8 cellular contexts compared by ENCODE assay signal in the genomic region with DNA sequence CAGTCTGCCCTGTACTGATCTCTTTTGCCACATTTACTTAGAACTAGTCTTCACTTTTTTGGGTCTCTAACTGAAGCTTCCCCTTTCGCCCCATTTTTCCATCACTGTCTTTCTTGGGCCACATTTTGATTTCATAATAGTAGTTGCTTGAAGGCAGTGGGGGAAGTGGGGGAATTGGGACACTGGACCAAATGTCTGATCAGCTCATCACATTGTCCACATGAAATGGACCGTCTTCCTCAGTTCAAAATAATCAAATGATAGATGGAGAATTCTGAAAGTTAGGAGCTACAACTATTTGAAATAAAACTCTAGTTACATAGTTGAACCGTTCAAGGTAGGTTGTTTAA. TPM values are rescaled to one million over a fixed set of nuclear protein-coding genes. Genes with fewer than 3 reads are reported as not detected.
A peak's percentile ranks its signal among the peaks of the same experiment; 100 is the strongest.
DNase-seq lines count a peak whose midpoint lies in the region; ATAC-seq and TF ChIP-seq lines count a peak whose summit lies in the region.

No MANE protein-coding gene starts in this region.

- TF ChIP-seq CTCF in adrenal gland (IDR thresholded peaks at IDR 0.05) (no peak), lower leg skin (IDR thresholded peaks at IDR 0.05) (no peak), type B pancreatic cell (conservative IDR thresholded peaks at IDR 0.05) (no peak)

- no peaks in the 10 kb centered on the region for H3K9me3 ChIP-seq in adrenal gland (replicated peaks in 1 of 3)

- peaks cover 28 to 38% of the 10 kb centered on the region in 2 donors for H3K4me1 ChIP-seq in adrenal gland (replicated peaks in 1 of 2)

- no peak for DNase-seq in activated T-cell treated with anti-CD3 and anti-CD28 coated beads, Interleukin-2, amount 50 U/mL, for 72 hours
- no peak for DNase-seq in activated T-cell treated with anti-CD3 and anti-CD28 coated beads, Interleukin-2, amount 50 U/mL, for 48 hours
- no peak for DNase-seq in adrenal gland
- no peak for DNase-seq in lower leg skin (ENCODE audit: low spot score in 2 of 2)
- no peak for DNase-seq in type B pancreatic cell (ENCODE audit: extremely low spot score, unreplicated experiment)
- no peak for DNase-seq in ecto neural progenitor cell (ENCODE audit: low spot score)
- no peak for DNase-seq in NCI-H1092 treated with DMSO at 0.1 percent for 48 hours (lab: John Stamatoyannopoulos, UW)

- WGBS in adrenal gland, 4 donors, result 7 to 18% (median 12%) methylated on average over 3 of the region's 3 CpGs
- WGBS in lower leg skin, 2 donors, result 10% methylated on average over 3 of the region's 3 CpGs

- TF ChIP-seq POLR2A in adrenal gland (IDR thresholded peaks at IDR 0.05) (no peak), lower leg skin (IDR thresholded peaks at IDR 0.05) (no peak)

- peaks cover 67% of the 10 kb centered on the region for H3K4me1 Mint-ChIP-seq in activated T-cell treated with anti-CD3 and anti-CD28 coated beads, Interleukin-2, amount 50 U/mL, for 72 hours (ENCODE audit: low read depth)
- H3K4me1 Mint-ChIP-seq in type B pancreatic cell (ENCODE audit: unreplicated experiment), result peaks cover 36% of the 10 kb centered on the region

- H3K27ac ChIP-seq in adrenal gland, result peak overlapping the region; percentile 89 to 99 (median 95)

- peak overlapping the region; percentile 90 for H3K27ac Mint-ChIP-seq in activated T-cell treated with anti-CD3 and anti-CD28 coated beads, Interleukin-2, amount 50 U/mL, for 72 hours
- H3K27ac Mint-ChIP-seq in type B pancreatic cell, result peak overlapping the region; percentile 94

- H3K9me3 Mint-ChIP-seq in activated T-cell treated with anti-CD3 and anti-CD28 coated beads, Interleukin-2, amount 50 U/mL, for 72 hours, result no peaks in the 10 kb centered on the region
- H3K9me3 Mint-ChIP-seq in type B pancreatic cell, result peaks cover 1% of the 10 kb centered on the region

- H3K4me3 Mint-ChIP-seq in activated T-cell treated with anti-CD3 and anti-CD28 coated beads, Interleukin-2, amount 50 U/mL, for 72 hours, result peak overlapping the region; percentile 98 to 99
- peak overlapping the region; percentile 99 for H3K4me3 Mint-ChIP-seq in type B pancreatic cell

- no peaks in the 10 kb centered on the region for H3K36me3 ChIP-seq in adrenal gland (replicated peaks in 1 of 2)

- no peaks in the 10 kb centered on the region for H3K27me3 ChIP-seq in adrenal gland

- intact Hi-C loops in adrenal gland (cut with DNase I) (no loop called here), lower leg skin (cut with DNase I; ENCODE audit: low total_unique reads) (no loop called here)

- no peak for ATAC-seq in activated T-cell treated with anti-CD3 and anti-CD28 coated beads, Interleukin-2, amount 50 U/mL, for 72 hours (replicated peaks in 1 of 2)
- ATAC-seq in HG03439 (IDR thresholded peaks at IDR 0.05; ENCODE audit: unreplicated experiment), result no peak

- H3K36me3 Mint-ChIP-seq in activated T-cell treated with anti-CD3 and anti-CD28 coated beads, Interleukin-2, amount 50 U/mL, for 72 hours (ENCODE audit: insufficient read depth in 2 of 2), result peaks cover 0 to 10% of the 10 kb centered on the region in 2 donors
- peaks cover 26% of the 10 kb centered on the region for H3K36me3 Mint-ChIP-seq in type B pancreatic cell

- peak overlapping the region; percentile 47 to 95 (median 66) for H3K4me3 ChIP-seq in adrenal gland
- H3K4me3 ChIP-seq in lower leg skin (ENCODE audit: low read depth, poor library complexity, severe bottlenecking), result peak overlapping the region; percentile 72

- no peaks in the 10 kb centered on the region for H3K27me3 Mint-ChIP-seq in activated T-cell treated with anti-CD3 and anti-CD28 coated beads, Interleukin-2, amount 50 U/mL, for 72 hours (ENCODE audit: low read depth)
- H3K27me3 Mint-ChIP-seq in type B pancreatic cell, result peaks cover 2% of the 10 kb centered on the region

RNA-seq across cellular contexts. Expression of gene PDCD6IP, which starts 0.7 kb away (rescaled TPM):
- 100 to 1,000 TPM; 166 to 185 TPM for total RNA-seq in activated T-cell treated with anti-CD3 and anti-CD28 coated beads, Interleukin-2, amount 50 U/mL, for 72 hours
- total RNA-seq in adrenal gland (100 to 1,000 TPM in 6 of 8 donors, 10 to 100 TPM in 2; 92.1 to 246 (median 198) TPM), lower leg skin (100 to 1,000 TPM; 152 to 373 (median 269) TPM), type B pancreatic cell (ENCODE audit: low replicate concordance) (168 and 225 TPM in 2 replicates)
- polyA plus RNA-seq in adrenal gland, result 100 to 1,000 TPM in 1 of 3 donors, 10 to 100 TPM in 2; 38.2 to 104 (median 42.7) TPM
